ENCODE assay signal across 8 cellular contexts in the genomic region with DNA sequence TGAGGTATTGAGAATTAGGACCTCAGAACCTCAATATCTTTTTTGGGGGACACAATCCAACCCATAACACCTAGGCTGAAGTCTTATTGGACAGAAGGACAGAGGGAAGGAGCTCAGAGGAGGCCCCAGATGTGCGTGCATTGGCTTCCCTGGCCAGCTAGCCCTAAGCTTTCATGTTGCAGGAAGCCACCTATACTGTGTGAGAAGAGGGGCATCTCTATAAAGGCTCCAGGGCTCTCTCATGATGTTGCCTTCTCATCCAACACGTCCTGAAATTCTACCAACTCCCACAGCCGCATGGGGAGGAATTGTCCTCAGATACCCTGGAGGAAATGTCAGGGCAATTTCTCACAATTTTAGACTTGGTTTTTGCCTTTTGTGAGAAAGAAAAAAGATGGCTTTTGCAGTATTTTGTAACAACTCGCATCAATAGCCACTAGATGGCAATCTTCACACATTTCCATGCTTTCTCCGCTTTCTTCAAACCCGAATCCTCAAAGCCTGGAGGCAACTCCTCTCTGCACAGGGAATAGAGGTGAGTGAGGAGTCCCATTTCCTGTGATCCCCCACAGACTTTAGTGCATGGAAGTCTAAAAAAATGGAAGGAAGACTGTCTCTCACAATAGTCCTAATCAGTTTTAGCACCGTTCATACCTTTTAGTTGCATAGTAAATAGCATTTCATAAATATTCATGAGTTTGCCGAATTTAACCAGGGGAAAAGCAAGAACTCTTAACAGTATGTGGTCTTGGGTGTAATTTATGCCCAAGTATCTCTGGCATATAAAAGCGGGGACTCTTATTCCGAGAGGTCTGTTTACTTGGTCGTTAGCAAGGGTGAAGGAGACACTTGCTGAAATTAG. TPM values are rescaled to one million over a fixed set of nuclear protein-coding genes. Genes with fewer than 3 reads are reported as not detected.
DNase-seq lines count a peak whose midpoint lies in the region; ATAC-seq and TF ChIP-seq lines count a peak whose summit lies in the region.

No MANE protein-coding gene starts in this region.

- ATAC-seq in GM21515 (IDR thresholded peaks at IDR 0.05; ENCODE audit: unreplicated experiment): peak; percentile 50
- ATAC-seq in GM21737 (IDR thresholded peaks at IDR 0.05; ENCODE audit: unreplicated experiment): no peak

- TF ChIP-seq POLR2A in NB4 (IDR thresholded peaks at IDR 0.05; ENCODE audit: extremely low read depth, insufficient read length): no peak

- H3K4me3 ChIP-seq in NB4 (ENCODE audit: low read depth, low read length) (no peak overlapping the region), fibroblast of the aortic adventitia (ENCODE audit: low read depth, low read length) (no peak overlapping the region)

- TF ChIP-seq CTCF in NB4 (IDR thresholded peaks at IDR 0.05; ENCODE audit: low read depth, low read length) (peak; percentile 55), fibroblast of the aortic adventitia (IDR thresholded peaks at IDR 0.05; ENCODE audit: insufficient read depth, low read length) (peak; percentile 70)

- peak; percentile 67 for DNase-seq in DMS153 treated with DMSO at 0.1 percent for 48 hours (lab: John Stamatoyannopoulos, UW; ENCODE audit: unreplicated experiment)
- DNase-seq in NB4 (ENCODE audit: low read depth): peak; percentile 52
- DNase-seq in SKM-1 (lab: John Stamatoyannopoulos, UW; ENCODE audit: unreplicated experiment): peak; percentile 3
- DNase-seq in fibroblast of the aortic adventitia (ENCODE audit: low read depth): peak; percentile 67
- peak; percentile 9 for DNase-seq in non-pigmented ciliary epithelial cell (ENCODE audit: low read depth)
- DNase-seq in activated naive CD4-positive, alpha-beta T cell treated with anti-CD3 and anti-CD28 coated beads, Interleukin-2, amount 50 U/mL, for 16 hours: no peak

RNA-seq across cellular contexts. Expression of a gene that starts 7.4 kb away (rescaled TPM):
- total RNA-seq in fibroblast of the aortic adventitia (ENCODE audit: low replicate concordance): not detected in 2 replicates
